15 cellular contexts compared by ENCODE assay signal in genomic region chr15:41908681-41909461, GRCh38. TPM values are rescaled to one million over a fixed set of nuclear protein-coding genes. Genes with fewer than 3 reads are reported as not detected.
A peak's percentile ranks its signal among the peaks of the same experiment; 100 is the strongest.
DNase-seq lines count a peak whose midpoint lies in the region; ATAC-seq and TF ChIP-seq lines count a peak whose summit lies in the region.
"Had no signal": no experiment of that assay in that cellular context is flagged by ENCODE, and none has a peak within 500 bp of the region (broad histone marks: within the 10 kb centered on the region; RNA-seq: fewer than 3 reads in every experiment).

No MANE protein-coding gene starts in this region.

- H3K36me3 ChIP-seq in heart right ventricle, result peaks cover 0 to 97% (median 29%) of the 10 kb centered on the region in 9 donors
- H3K36me3 ChIP-seq in mucosa of stomach (ENCODE audit: control insufficient read depth, insufficient read depth, low read length), result no peaks in the 10 kb centered on the region

- H3K4me1 ChIP-seq in heart right ventricle, result peaks cover 10 to 67% (median 49%) of the 10 kb centered on the region in 9 donors
- peaks cover 32% of the 10 kb centered on the region for H3K4me1 ChIP-seq in mucosa of stomach (ENCODE audit: control insufficient read depth, insufficient read depth, low read length)

- TF ChIP-seq CTCF in CD4-positive, alpha-beta T cell (IDR thresholded peaks at IDR 0.05), result no peak
- no peak for TF ChIP-seq CTCF in heart right ventricle (IDR thresholded peaks at IDR 0.05)

- POLR2A ChIA-PET in CD4-positive, alpha-beta T cell (lab: Charles Lee), result interaction anchor here (1.6 kb wide), 1 partner anchor 135 kb away, joined by 8 read pairs; the partner anchor contains the start of gene MAPKBP1

- CTCF ChIA-PET in CD4-positive, alpha-beta T cell (lab: Charles Lee), result interaction anchor here (1.1 to 2.9 kb wide), 2 partner anchors 14 to 28 kb away, joined by 5 to 7 read pairs; no protein-coding TSS in a partner anchor

- H3K4me3 Mint-ChIP-seq in CD4-positive, alpha-beta T cell, result no peak overlapping the region
- H3K4me3 Mint-ChIP-seq in activated T-helper 17 cell treated with anti-CD3 and anti-CD28 coated beads, Interleukin-2, amount 50 U/mL, for 72 hours, result no peak overlapping the region
- H3K4me3 Mint-ChIP-seq: GM23338 had no signal

- ATAC-seq in CD4-positive, alpha-beta T cell (ENCODE audit: poor library complexity), result no peak
- ATAC-seq in activated T-helper 17 cell treated with anti-CD3 and anti-CD28 coated beads, Interleukin-2, amount 50 U/mL, for 72 hours (replicated peaks), result no peak
- peak in 6 of 8 donors; percentile 12 to 35 (median 26) for ATAC-seq in heart right ventricle
- no peak for ATAC-seq in HG03354 (IDR thresholded peaks at IDR 0.05; ENCODE audit: poor library complexity, severe bottlenecking, unreplicated experiment)
- ATAC-seq: GM23338, K562, PC-3 had no signal

- H3K27me3 Mint-ChIP-seq in CD4-positive, alpha-beta T cell, result no peaks in the 10 kb centered on the region
- no peaks in the 10 kb centered on the region for H3K27me3 Mint-ChIP-seq in activated T-helper 17 cell treated with anti-CD3 and anti-CD28 coated beads, Interleukin-2, amount 50 U/mL, for 72 hours
- H3K27me3 Mint-ChIP-seq: CD4-positive, alpha-beta memory T cell had no signal

- peak overlapping the region; percentile 38 for H3K9ac ChIP-seq in mucosa of stomach (ENCODE audit: low read length)

- H3K4me3 ChIP-seq in heart right ventricle (no peak overlapping the region), mucosa of stomach (ENCODE audit: low read length) (no peak overlapping the region)
- H3K4me3 ChIP-seq: GM23338, K562 had no signal

- no peaks in the 10 kb centered on the region for H3K27me3 ChIP-seq in CD4-positive, alpha-beta T cell (ENCODE audit: control insufficient read depth, insufficient read depth, low read length)
- H3K27me3 ChIP-seq in heart right ventricle (no peaks in the 10 kb centered on the region), mucosa of stomach (ENCODE audit: control insufficient read depth, insufficient read depth, low read length) (no peaks in the 10 kb centered on the region)

- H3K4me1 Mint-ChIP-seq in CD4-positive, alpha-beta T cell (ENCODE audit: low read depth), result peaks cover 7% of the 10 kb centered on the region
- H3K4me1 Mint-ChIP-seq in activated T-helper 17 cell treated with anti-CD3 and anti-CD28 coated beads, Interleukin-2, amount 50 U/mL, for 72 hours, result no peaks in the 10 kb centered on the region

- H3K27ac ChIP-seq in CD4-positive, alpha-beta T cell (ENCODE audit: low read depth, low read length), result no peak overlapping the region
- peak overlapping the region in 9 of 10 donors; percentile 24 to 78 (median 65) for H3K27ac ChIP-seq in heart right ventricle
- H3K27ac ChIP-seq: HL-60 had no signal

- H3K27ac Mint-ChIP-seq in CD4-positive, alpha-beta T cell, result peak overlapping the region; percentile 2
- H3K27ac Mint-ChIP-seq in activated T-helper 17 cell treated with anti-CD3 and anti-CD28 coated beads, Interleukin-2, amount 50 U/mL, for 72 hours, result peak overlapping the region; percentile 13
- H3K27ac Mint-ChIP-seq: GM23338 had no signal

- intact Hi-C loops in CD4-positive, alpha-beta T cell (cut with DNase I, micrococcal nuclease), result no loop called here
- intact Hi-C loops in heart right ventricle (cut with DNase I), result loop anchor here in 4 of 10 donors (5.0 to 10.0 kb wide), 4 partner anchors 46 to 146 kb away; partner anchors contain the start of genes PLA2G4B (in 2 of the 4) and MAPKBP1 (in 1 of the 4)

- H3K9me3 ChIP-seq in CD4-positive, alpha-beta T cell (ENCODE audit: control insufficient read depth, low read length), result no peaks in the 10 kb centered on the region
- H3K9me3 ChIP-seq in heart right ventricle (no peaks in the 10 kb centered on the region), mucosa of stomach (ENCODE audit: control insufficient read depth, low read length) (no peaks in the 10 kb centered on the region)

- peaks cover 77% of the 10 kb centered on the region for H3K36me3 Mint-ChIP-seq in CD4-positive, alpha-beta T cell (ENCODE audit: low read depth)
- peaks cover 94% of the 10 kb centered on the region for H3K36me3 Mint-ChIP-seq in activated T-helper 17 cell treated with anti-CD3 and anti-CD28 coated beads, Interleukin-2, amount 50 U/mL, for 72 hours (ENCODE audit: low read depth)

- WGBS in heart right ventricle, 2 donors, result 63 to 65% methylated on average over 18 of the region's 18 CpGs

- no peak for DNase-seq in CD4-positive, alpha-beta T cell
- DNase-seq in heart right ventricle, result peak in 1 of 2 donors; percentile 40
- DNase-seq in hypothalamus (lab: John Stamatoyannopoulos, UW), result no peak
- no peak for DNase-seq in H4 (ENCODE audit: low spot score)
- DNase-seq: AML-193; CD4-positive, alpha-beta memory T cell; NCI-H1436; NCI-H226; PC-3 had no signal

- no peaks in the 10 kb centered on the region for H3K9me3 Mint-ChIP-seq in CD4-positive, alpha-beta T cell
- no peaks in the 10 kb centered on the region for H3K9me3 Mint-ChIP-seq in activated T-helper 17 cell treated with anti-CD3 and anti-CD28 coated beads, Interleukin-2, amount 50 U/mL, for 72 hours
- H3K9me3 Mint-ChIP-seq: CD4-positive, alpha-beta memory T cell had no signal

RNA-seq across cellular contexts. Expression of gene SPTBN5, which starts 15.0 kb away (rescaled TPM):
- total RNA-seq in CD4-positive, alpha-beta T cell, result 1 to 10 TPM; 2.2 to 2.3 TPM
- 1 to 10 TPM; 2.4 to 4.9 TPM for total RNA-seq in activated T-helper 17 cell treated with anti-CD3 and anti-CD28 coated beads, Interleukin-2, amount 50 U/mL, for 72 hours
- total RNA-seq in heart right ventricle, result 1 to 10 TPM; 1.6 to 5.9 (median 2.4) TPM
- 1 to 10 TPM in 1 of 2 donors, under 1 TPM in 1; 0.94 to 8.7 TPM for polyA plus RNA-seq in heart right ventricle
- not detected in 2 replicates for total RNA-seq in H4 (2014; rRNA removed; shearing (Covaris generic))
- polyA plus RNA-seq: K562 had no signal

Comparison
In these comparisons a context has a peak if more than half of its experiments do, and no peak if none do; other contexts are left out.
1. ATAC-seq: peak in heart right ventricle (6 of 8); none in CD4-positive, alpha-beta T cell (single experiment), activated T-helper 17 cell treated with anti-CD3 and anti-CD28 coated beads, Interleukin-2, amount 50 U/mL, for 72 hours (single experiment) and HG03354 (single experiment).